Comparison of ENCODE assay signal across 8 cellular contexts in genomic region chr4:184792950-184793555, GRCh38. TPM values are rescaled to one million over a fixed set of nuclear protein-coding genes. Genes with fewer than 3 reads are reported as not detected.
DNase-seq lines count a peak whose midpoint lies in the region; ATAC-seq lines count a peak whose summit lies in the region.

No MANE protein-coding gene starts in this region.

- H3K4me3 ChIP-seq in ACC112 (ENCODE audit: low read depth, low read length), result no peak overlapping the region
- no peak overlapping the region for H3K4me3 ChIP-seq in Jurkat, Clone E6-1 (ENCODE audit: low read length)

- DNase-seq in Jurkat, Clone E6-1 (ENCODE audit: low read depth, low spot score), result peak; percentile 70
- peak; percentile 40 for DNase-seq in activated CD8-positive, alpha-beta memory T cell treated with anti-CD3 and anti-CD28 coated beads, Interleukin-2, amount 50 U/mL, for 4 hours
- peak; percentile 93 for DNase-seq in glomerular visceral epithelial cell (ENCODE audit: extremely low spot score)
- DNase-seq in stimulated activated CD4-positive, alpha-beta T cell treated with anti-CD3 and anti-CD28 coated beads, Interleukin-4, amount 100 ng/mL, for 1 hour, result peak; percentile 47
- DNase-seq in cerebellar cortex (ENCODE audit: low spot score), result no peak
- no peak for DNase-seq in NCI-H1436 (lab: John Stamatoyannopoulos, UW)

- H3K27ac ChIP-seq in ACC112 (ENCODE audit: low read depth, low read length), result peak overlapping the region; percentile 77

- H3K27me3 ChIP-seq in ACC112 (ENCODE audit: insufficient read depth, low read length), result no peaks in the 10 kb centered on the region

- peaks cover 17% of the 10 kb centered on the region for H3K4me1 ChIP-seq in ACC112 (ENCODE audit: control insufficient read depth, insufficient read depth, low read length, unreplicated experiment)

- no peak for ATAC-seq in HG03039 (IDR thresholded peaks at IDR 0.05; ENCODE audit: unreplicated experiment)

- no peaks in the 10 kb centered on the region for H3K36me3 ChIP-seq in ACC112 (ENCODE audit: insufficient read depth, low read length)

- H3K79me2 ChIP-seq in ACC112 (ENCODE audit: control insufficient read depth, insufficient read depth, low read length, unreplicated experiment), result peaks cover 5% of the 10 kb centered on the region

- H2AFZ ChIP-seq in ACC112 (ENCODE audit: low read length, unreplicated experiment), result peak overlapping the region; percentile 6

RNA-seq across cellular contexts. Expression of gene ACSL1, which starts 32.7 kb away (rescaled TPM):
- polyA plus RNA-seq in Jurkat, Clone E6-1 (2012; ENCODE audit: insufficient read depth, insufficient read length), result 24.1 TPM

RNA-seq across cellular contexts. Expression of gene CENPU, which starts 59.2 kb away (rescaled TPM):
- polyA plus RNA-seq in Jurkat, Clone E6-1 (2012; ENCODE audit: insufficient read depth, insufficient read length), result 98.8 TPM

Comparison
In these comparisons a context has a peak if more than half of its experiments do, and no peak if none do; other contexts are left out.
1. DNase-seq: peak in Jurkat, Clone E6-1 (single experiment), activated CD8-positive, alpha-beta memory T cell treated with anti-CD3 and anti-CD28 coated beads, Interleukin-2, amount 50 U/mL, for 4 hours (single experiment), glomerular visceral epithelial cell (single experiment) and stimulated activated CD4-positive, alpha-beta T cell treated with anti-CD3 and anti-CD28 coated beads, Interleukin-4, amount 100 ng/mL, for 1 hour (single experiment); none in cerebellar cortex (single experiment) and NCI-H1436 (single experiment).